ENCODE assay signal across 9 cellular contexts in genomic region chr9:87970602-87971001, GRCh38. TPM values are rescaled to one million over a fixed set of nuclear protein-coding genes. Genes with fewer than 3 reads are reported as not detected.
"Had no signal": no experiment of that assay in that cellular context is flagged by ENCODE, and none has a peak within 500 bp of the region (broad histone marks: within the 10 kb centered on the region; RNA-seq: fewer than 3 reads in every experiment).

No MANE protein-coding gene starts in this region.

- ATAC-seq: GM23338, HepG2 had no signal

- H3K36me3 Mint-ChIP-seq: IgD-negative memory B cell had no signal

- H3K27ac Mint-ChIP-seq: H9 had no signal

- H2AFZ ChIP-seq: GM23338 had no signal

- H3K4me3 ChIP-seq: GM23338 had no signal

- H3K4me2 ChIP-seq: GM23338 had no signal

- DNase-seq: H9, HCEC 1CT, KBM-7 had no signal

- H3K4me3 Mint-ChIP-seq: GM23338, H9 had no signal

- H3K27ac ChIP-seq: HL-60 had no signal

- H3K9me3 Mint-ChIP-seq: H9 had no signal

RNA-seq across cellular contexts. Expression of gene CDK20, which starts 3.7 kb away (rescaled TPM):
- total RNA-seq: HepG2 had no signal
- polyA plus RNA-seq: HepG2 had no signal

RNA-seq across cellular contexts. Expression of gene SPATA31C1, which starts 52.8 kb away (rescaled TPM):
- total RNA-seq: GM23338, H1, HepG2, HT1080 had no signal
- polyA plus RNA-seq: GM23338, HepG2, IgD-negative memory B cell had no signal
